In the genomic region with DNA sequence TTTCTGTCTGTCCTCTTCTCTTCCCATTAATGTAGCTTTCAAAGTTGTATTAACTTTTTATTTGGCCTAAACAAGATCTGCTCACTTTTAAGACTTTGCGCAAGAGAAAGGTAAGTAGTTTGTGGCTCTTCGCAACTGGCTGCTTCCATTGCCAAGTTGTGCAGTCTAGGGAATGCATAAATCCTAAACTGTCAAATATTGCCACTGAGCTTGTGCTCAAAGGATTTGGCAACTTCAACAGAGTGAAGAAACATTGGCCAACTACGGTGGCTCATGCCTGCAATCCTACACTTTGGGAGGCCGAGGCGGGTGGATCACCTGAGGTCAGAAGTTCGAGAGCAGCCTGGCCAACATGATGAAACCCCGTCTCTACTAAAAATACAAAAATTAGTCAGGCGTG, we compare ENCODE assay signal across 4 cellular contexts.
"Had no signal": no experiment of that assay in that cellular context is flagged by ENCODE, and none has a peak within 500 bp of the region (broad histone marks: within the 10 kb centered on the region; RNA-seq: fewer than 3 reads in every experiment).

No MANE protein-coding gene starts in this region.

- DNase-seq: GOT3, H9, KBM-7 had no signal

- H3K4me3 ChIP-seq: GM23248 had no signal

- H2AFZ ChIP-seq: GM23248 had no signal

- H3K27ac ChIP-seq: GM23248 had no signal

- H3K9ac ChIP-seq: GM23248 had no signal
